ENCODE assay signal across 1 cellular context in genomic region chr9:114121445-114122151, GRCh38.
A peak's percentile ranks its signal among the peaks of the same experiment; 100 is the strongest.
TF ChIP-seq lines count a peak whose summit lies in the region.

No MANE protein-coding gene starts in this region.

TF ChIP-seq in HepG2, 621 proteins besides CTCF, POLR2A, EP300 and RAD21 (continues in another document):
- TF ChIP-seq ZNF10 (CRISPR knock-in tag; IDR thresholded peaks at IDR 0.05; ENCODE audit: borderline replicate concordance, low read depth) (no peak), ZFAT (CRISPR knock-in tag; conservative IDR thresholded peaks at IDR 0.05) (no peak), AKNA (CRISPR knock-in tag; IDR thresholded peaks at IDR 0.05; ENCODE audit: borderline replicate concordance) (no peak), GLMP (CRISPR knock-in tag; IDR thresholded peaks at IDR 0.05; ENCODE audit: borderline replicate concordance) (no peak), E2F2 (CRISPR knock-in tag; IDR thresholded peaks at IDR 0.05; ENCODE audit: borderline replicate concordance) (no peak), FUBP1 (CRISPR knock-in tag; IDR thresholded peaks at IDR 0.05; ENCODE audit: borderline replicate concordance) (no peak), PCBP2 (optimal IDR thresholded peaks at IDR 0.05; ENCODE audit: low read depth, low read length, poor library complexity, severe bottlenecking) (no peak), RARA (CRISPR knock-in tag; IDR thresholded peaks at IDR 0.05) (no peak), ZNF362 (CRISPR knock-in tag; IDR thresholded peaks at IDR 0.05; ENCODE audit: borderline replicate concordance) (peak; percentile 60; the same call in 1 of the 2 replicates), TFAP4 (IDR thresholded peaks at IDR 0.05; ENCODE audit: borderline replicate concordance, low read depth) (peak; percentile 54; the same call in 1 of the 2 replicates), CBX1 (IDR thresholded peaks at IDR 0.05; ENCODE audit: low read depth) (no peak), ZNF709 (CRISPR knock-in tag; IDR thresholded peaks at IDR 0.05) (no peak), NCOR1 (IDR thresholded peaks at IDR 0.05; ENCODE audit: borderline replicate concordance, low read length) (no peak), CBX5 (CRISPR knock-in tag; IDR thresholded peaks at IDR 0.05; ENCODE audit: borderline replicate concordance) (no peak), AKAP8 (CRISPR knock-in tag; IDR thresholded peaks at IDR 0.05) (no peak), ARID5B (CRISPR knock-in tag; IDR thresholded peaks at IDR 0.05) (peak; percentile 41; the same call in 1 of the 2 replicates), ZNF530 (CRISPR knock-in tag; IDR thresholded peaks at IDR 0.05; ENCODE audit: low read depth) (no peak), SP5 (CRISPR knock-in tag; IDR thresholded peaks at IDR 0.05; ENCODE audit: borderline replicate concordance, low read depth) (no peak), ZNF687 (CRISPR knock-in tag; IDR thresholded peaks at IDR 0.05) (peak; percentile 60), IRF1 (CRISPR knock-in tag; IDR thresholded peaks at IDR 0.05; ENCODE audit: low read depth) (no peak), HMG20B (CRISPR knock-in tag; conservative IDR thresholded peaks at IDR 0.05) (no peak), ZNF567 (CRISPR knock-in tag; IDR thresholded peaks at IDR 0.05; ENCODE audit: borderline replicate concordance) (no peak), PATZ1 (CRISPR knock-in tag; IDR thresholded peaks at IDR 0.05) (peak; percentile 31; the same call in 1 of the 2 replicates), STAG1 (CRISPR knock-in tag; IDR thresholded peaks at IDR 0.05) (no peak), HOXD1 (CRISPR knock-in tag; IDR thresholded peaks at IDR 0.05) (no peak), ZNF121 (CRISPR knock-in tag; IDR thresholded peaks at IDR 0.05) (no peak), NFRKB (IDR thresholded peaks at IDR 0.05) (no peak), ZFP82 (CRISPR knock-in tag; IDR thresholded peaks at IDR 0.05; ENCODE audit: borderline replicate concordance) (no peak), MYC (CRISPR knock-in tag; IDR thresholded peaks at IDR 0.05; ENCODE audit: borderline replicate concordance) (no peak), ZBTB21 (CRISPR knock-in tag; IDR thresholded peaks at IDR 0.05) (no peak), ZNF296 (CRISPR knock-in tag; conservative IDR thresholded peaks at IDR 0.05) (no peak)
